8 cellular contexts compared by ENCODE assay signal in the genomic region with DNA sequence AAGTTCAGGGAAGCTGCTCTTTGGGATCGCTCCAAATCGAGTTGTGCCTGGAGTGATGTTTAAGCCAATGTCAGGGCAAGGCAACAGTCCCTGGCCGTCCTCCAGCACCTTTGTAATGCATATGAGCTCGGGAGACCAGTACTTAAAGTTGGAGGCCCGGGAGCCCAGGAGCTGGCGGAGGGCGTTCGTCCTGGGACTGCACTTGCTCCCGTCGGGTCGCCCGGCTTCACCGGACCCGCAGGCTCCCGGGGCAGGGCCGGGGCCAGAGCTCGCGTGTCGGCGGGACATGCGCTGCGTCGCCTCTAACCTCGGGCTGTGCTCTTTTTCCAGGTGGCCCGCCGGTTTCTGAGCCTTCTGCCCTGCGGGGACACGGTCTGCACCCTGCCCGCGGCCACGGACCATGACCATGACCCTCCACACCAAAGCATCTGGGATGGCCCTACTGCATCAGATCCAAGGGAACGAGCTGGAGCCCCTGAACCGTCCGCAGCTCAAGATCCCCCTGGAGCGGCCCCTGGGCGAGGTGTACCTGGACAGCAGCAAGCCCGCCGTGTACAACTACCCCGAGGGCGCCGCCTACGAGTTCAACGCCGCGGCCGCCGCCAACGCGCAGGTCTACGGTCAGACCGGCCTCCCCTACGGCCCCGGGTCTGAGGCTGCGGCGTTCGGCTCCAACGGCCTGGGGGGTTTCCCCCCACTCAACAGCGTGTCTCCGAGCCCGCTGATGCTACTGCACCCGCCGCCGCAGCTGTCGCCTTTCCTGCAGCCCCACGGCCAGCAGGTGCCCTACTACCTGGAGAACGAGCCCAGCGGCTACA. TPM values are rescaled to one million over a fixed set of nuclear protein-coding genes. Genes with fewer than 3 reads are reported as not detected.
DNase-seq lines count a peak whose midpoint lies in the region; ATAC-seq and TF ChIP-seq lines count a peak whose summit lies in the region.

TSS of gene ESR1 (plus strand) at position 170 of the 818 bp plus-strand sequence. CDS start at position 401, 231 bp downstream.

- H3K27me3 ChIP-seq in SK-N-SH (ENCODE audit: insufficient read depth) = peaks cover 37% of the 10 kb centered on the region

- no peaks in the 10 kb centered on the region for H4K20me1 ChIP-seq in SK-N-SH (ENCODE audit: insufficient read depth)

- H3K79me2 ChIP-seq in SK-N-SH (ENCODE audit: insufficient read depth) = no peaks in the 10 kb centered on the region

- no peak for TF ChIP-seq CTCF in SK-N-SH (IDR thresholded peaks at IDR 0.05)
- no peak for TF ChIP-seq CTCF in osteocyte (IDR thresholded peaks at IDR 0.05)

- CTCF ChIA-PET in SK-N-SH (lab: Yijun Ruan, JAX) = interaction anchor here (1.2 kb wide), 1 partner anchor 9 kb away, joined by 3 read pairs; no protein-coding TSS in a partner anchor

- no peak within 1 kb of the TSS for H3K4me3 ChIP-seq in SK-N-SH (ENCODE audit: low read depth in 2 of 2, low read length in 1 of 2)

- 0% methylated on average over 1 of the region's 67 CpGs for WGBS in SK-N-SH (ENCODE audit: low lambda C conversion rate)

- H2AFZ ChIP-seq in SK-N-SH (ENCODE audit: low read depth) = no peak within 1 kb of the TSS

- H3K4me1 ChIP-seq in SK-N-SH (ENCODE audit: control insufficient read depth in 1 of 2, insufficient read depth in 2 of 2, low read depth in 1 of 2, low read length in 1 of 2) = no peaks in the 10 kb centered on the region

- H3K9me3 ChIP-seq in SK-N-SH = no peaks in the 10 kb centered on the region

- H3K27ac ChIP-seq in SK-N-SH (ENCODE audit: low read depth in 2 of 2, low read length in 1 of 2) = no peak within 1 kb of the TSS

- H3K9me2 ChIP-seq in SK-N-SH = no peaks in the 10 kb centered on the region

- no peaks in the 10 kb centered on the region for H3K9me3 Mint-ChIP-seq in osteocyte (ENCODE audit: unreplicated experiment)

- TF ChIP-seq RAD21 in SK-N-SH (IDR thresholded peaks at IDR 0.05; ENCODE audit: low read length) = no peak

- DNase-seq in SK-N-SH = peak; percentile 33
- DNase-seq in fibroblast of peridontal ligament (ENCODE audit: extremely low read depth) = peak; percentile 48
- DNase-seq in osteocyte (ENCODE audit: extremely low spot score, unreplicated experiment) = no peak
- DNase-seq in NCI-H345 (lab: John Stamatoyannopoulos, UW) = no peak
- DNase-seq in NCI-H2107 (lab: John Stamatoyannopoulos, UW) = no peak

- H3K4me1 Mint-ChIP-seq in osteocyte (ENCODE audit: unreplicated experiment) = peaks cover 13% of the 10 kb centered on the region

- H3K36me3 Mint-ChIP-seq in osteocyte (ENCODE audit: unreplicated experiment) = peaks cover 2% of the 10 kb centered on the region

- TF ChIP-seq EP300 in SK-N-SH (IDR thresholded peaks at IDR 0.05; ENCODE audit: borderline replicate concordance in 1 of 2, low read depth in 1 of 2, low read length in 1 of 2) = no peak

- no peaks in the 10 kb centered on the region for H3K36me3 ChIP-seq in SK-N-SH (replicated peaks in 1 of 2; ENCODE audit: control insufficient read depth in 1 of 2, insufficient read depth in 2 of 2, low read length in 1 of 2)

- H3K27me3 Mint-ChIP-seq in osteocyte (ENCODE audit: unreplicated experiment) = peaks cover 77% of the 10 kb centered on the region

- POLR2A ChIA-PET in SK-N-SH (lab: Yijun Ruan, JAX) = no interaction called here

- H3F3A ChIP-seq in SK-N-SH (replicated peaks; ENCODE audit: insufficient read depth) = no peaks in the 10 kb centered on the region

- H3K4me3 Mint-ChIP-seq in osteocyte (ENCODE audit: unreplicated experiment) = peak within 1 kb of the TSS; percentile 70

- no peak within 1 kb of the TSS for H3K9ac ChIP-seq in SK-N-SH

- H3K4me2 ChIP-seq in SK-N-SH = no peak within 1 kb of the TSS

- H3K27ac Mint-ChIP-seq in osteocyte (ENCODE audit: unreplicated experiment) = no peak within 1 kb of the TSS

- peak; percentile 45 for ATAC-seq in GM19351 (IDR thresholded peaks at IDR 0.05; ENCODE audit: unreplicated experiment)
- no peak for ATAC-seq in GM18873 (IDR thresholded peaks at IDR 0.05; ENCODE audit: low FRiP score, unreplicated experiment)
- ATAC-seq in GM19463 (IDR thresholded peaks at IDR 0.05; ENCODE audit: unreplicated experiment) = no peak

TF ChIP-seq in SK-N-SH, 30 proteins besides CTCF, POLR2A, EP300 and RAD21 (continues in another document):
- TF ChIP-seq CHD2 (IDR thresholded peaks at IDR 0.05; ENCODE audit: low read length, partially characterized antibody) (no peak), TCF12 (IDR thresholded peaks at IDR 0.05) (no peak), NRF1 (IDR thresholded peaks at IDR 0.05; ENCODE audit: low read depth, low read length) (no peak), TAF1 (IDR thresholded peaks at IDR 0.05; ENCODE audit: borderline replicate concordance, low read depth, low read length) (no peak), SMC3 (IDR thresholded peaks at IDR 0.05; ENCODE audit: low read depth, low read length) (no peak), FOSL2 (IDR thresholded peaks at IDR 0.05; ENCODE audit: borderline replicate concordance, low read depth) (no peak), MEF2A (IDR thresholded peaks at IDR 0.05; ENCODE audit: borderline replicate concordance, low read depth) (no peak), MXI1 (IDR thresholded peaks at IDR 0.05; ENCODE audit: low read depth, low read length) (no peak), POLR2AphosphoS5 (IDR thresholded peaks at IDR 0.05; ENCODE audit: low read depth, low read length) (no peak)
- TF ChIP-seq, protein P1, sequence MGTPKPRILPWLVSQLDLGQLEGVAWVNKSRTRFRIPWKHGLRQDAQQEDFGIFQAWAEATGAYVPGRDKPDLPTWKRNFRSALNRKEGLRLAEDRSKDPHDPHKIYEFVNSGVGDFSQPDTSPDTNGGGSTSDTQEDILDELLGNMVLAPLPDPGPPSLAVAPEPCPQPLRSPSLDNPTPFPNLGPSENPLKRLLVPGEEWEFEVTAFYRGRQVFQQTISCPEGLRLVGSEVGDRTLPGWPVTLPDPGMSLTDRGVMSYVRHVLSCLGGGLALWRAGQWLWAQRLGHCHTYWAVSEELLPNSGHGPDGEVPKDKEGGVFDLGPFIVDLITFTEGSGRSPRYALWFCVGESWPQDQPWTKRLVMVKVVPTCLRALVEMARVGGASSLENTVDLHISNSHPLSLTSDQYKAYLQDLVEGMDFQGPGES (IDR thresholded peaks at IDR 0.05; ENCODE audit: low read depth, low read length) = no peak
- TF ChIP-seq, protein P2, sequence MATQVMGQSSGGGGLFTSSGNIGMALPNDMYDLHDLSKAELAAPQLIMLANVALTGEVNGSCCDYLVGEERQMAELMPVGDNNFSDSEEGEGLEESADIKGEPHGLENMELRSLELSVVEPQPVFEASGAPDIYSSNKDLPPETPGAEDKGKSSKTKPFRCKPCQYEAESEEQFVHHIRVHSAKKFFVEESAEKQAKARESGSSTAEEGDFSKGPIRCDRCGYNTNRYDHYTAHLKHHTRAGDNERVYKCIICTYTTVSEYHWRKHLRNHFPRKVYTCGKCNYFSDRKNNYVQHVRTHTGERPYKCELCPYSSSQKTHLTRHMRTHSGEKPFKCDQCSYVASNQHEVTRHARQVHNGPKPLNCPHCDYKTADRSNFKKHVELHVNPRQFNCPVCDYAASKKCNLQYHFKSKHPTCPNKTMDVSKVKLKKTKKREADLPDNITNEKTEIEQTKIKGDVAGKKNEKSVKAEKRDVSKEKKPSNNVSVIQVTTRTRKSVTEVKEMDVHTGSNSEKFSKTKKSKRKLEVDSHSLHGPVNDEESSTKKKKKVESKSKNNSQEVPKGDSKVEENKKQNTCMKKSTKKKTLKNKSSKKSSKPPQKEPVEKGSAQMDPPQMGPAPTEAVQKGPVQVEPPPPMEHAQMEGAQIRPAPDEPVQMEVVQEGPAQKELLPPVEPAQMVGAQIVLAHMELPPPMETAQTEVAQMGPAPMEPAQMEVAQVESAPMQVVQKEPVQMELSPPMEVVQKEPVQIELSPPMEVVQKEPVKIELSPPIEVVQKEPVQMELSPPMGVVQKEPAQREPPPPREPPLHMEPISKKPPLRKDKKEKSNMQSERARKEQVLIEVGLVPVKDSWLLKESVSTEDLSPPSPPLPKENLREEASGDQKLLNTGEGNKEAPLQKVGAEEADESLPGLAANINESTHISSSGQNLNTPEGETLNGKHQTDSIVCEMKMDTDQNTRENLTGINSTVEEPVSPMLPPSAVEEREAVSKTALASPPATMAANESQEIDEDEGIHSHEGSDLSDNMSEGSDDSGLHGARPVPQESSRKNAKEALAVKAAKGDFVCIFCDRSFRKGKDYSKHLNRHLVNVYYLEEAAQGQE (IDR thresholded peaks at IDR 0.05; ENCODE audit: low read depth, low read length) = no peak
- TF ChIP-seq, protein P3, sequence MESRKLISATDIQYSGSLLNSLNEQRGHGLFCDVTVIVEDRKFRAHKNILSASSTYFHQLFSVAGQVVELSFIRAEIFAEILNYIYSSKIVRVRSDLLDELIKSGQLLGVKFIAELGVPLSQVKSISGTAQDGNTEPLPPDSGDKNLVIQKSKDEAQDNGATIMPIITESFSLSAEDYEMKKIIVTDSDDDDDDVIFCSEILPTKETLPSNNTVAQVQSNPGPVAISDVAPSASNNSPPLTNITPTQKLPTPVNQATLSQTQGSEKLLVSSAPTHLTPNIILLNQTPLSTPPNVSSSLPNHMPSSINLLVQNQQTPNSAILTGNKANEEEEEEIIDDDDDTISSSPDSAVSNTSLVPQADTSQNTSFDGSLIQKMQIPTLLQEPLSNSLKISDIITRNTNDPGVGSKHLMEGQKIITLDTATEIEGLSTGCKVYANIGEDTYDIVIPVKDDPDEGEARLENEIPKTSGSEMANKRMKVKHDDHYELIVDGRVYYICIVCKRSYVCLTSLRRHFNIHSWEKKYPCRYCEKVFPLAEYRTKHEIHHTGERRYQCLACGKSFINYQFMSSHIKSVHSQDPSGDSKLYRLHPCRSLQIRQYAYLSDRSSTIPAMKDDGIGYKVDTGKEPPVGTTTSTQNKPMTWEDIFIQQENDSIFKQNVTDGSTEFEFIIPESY (IDR thresholded peaks at IDR 0.05; ENCODE audit: borderline replicate concordance, low read depth) = no peak
- TF ChIP-seq, protein P4, sequence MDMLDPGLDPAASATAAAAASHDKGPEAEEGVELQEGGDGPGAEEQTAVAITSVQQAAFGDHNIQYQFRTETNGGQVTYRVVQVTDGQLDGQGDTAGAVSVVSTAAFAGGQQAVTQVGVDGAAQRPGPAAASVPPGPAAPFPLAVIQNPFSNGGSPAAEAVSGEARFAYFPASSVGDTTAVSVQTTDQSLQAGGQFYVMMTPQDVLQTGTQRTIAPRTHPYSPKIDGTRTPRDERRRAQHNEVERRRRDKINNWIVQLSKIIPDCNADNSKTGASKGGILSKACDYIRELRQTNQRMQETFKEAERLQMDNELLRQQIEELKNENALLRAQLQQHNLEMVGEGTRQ (IDR thresholded peaks at IDR 0.05; ENCODE audit: borderline replicate concordance, low read depth, low read length) = no peak
- TF ChIP-seq, protein P5, sequence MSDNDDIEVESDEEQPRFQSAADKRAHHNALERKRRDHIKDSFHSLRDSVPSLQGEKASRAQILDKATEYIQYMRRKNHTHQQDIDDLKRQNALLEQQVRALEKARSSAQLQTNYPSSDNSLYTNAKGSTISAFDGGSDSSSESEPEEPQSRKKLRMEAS (IDR thresholded peaks at IDR 0.05; ENCODE audit: low read depth) = no peak

RNA-seq across cellular contexts. Expression of gene ESR1, which starts in this region (rescaled TPM):
- under 0.01 TPM in 1 of 2 replicates, not detected in the other for polyA plus RNA-seq in SK-N-SH (2012; rRNA removed)
- under 0.01 TPM in 1 of 2 replicates, not detected in the other for polyA plus RNA-seq in SK-N-SH (2012; cell fraction: cytosol; rRNA removed)
- polyA plus RNA-seq in SK-N-SH (2012; cell fraction: nucleus; rRNA removed) = 0.01 and 0.04 TPM in 2 replicates
- total RNA-seq in osteocyte = not detected in 2 replicates

Comparison
In these comparisons a context has a peak if more than half of its experiments do, and no peak if none do; other contexts are left out.
1. Peak in DNase-seq in SK-N-SH; RNA of the gene not detected or under 1 TPM.